In the genomic region with DNA sequence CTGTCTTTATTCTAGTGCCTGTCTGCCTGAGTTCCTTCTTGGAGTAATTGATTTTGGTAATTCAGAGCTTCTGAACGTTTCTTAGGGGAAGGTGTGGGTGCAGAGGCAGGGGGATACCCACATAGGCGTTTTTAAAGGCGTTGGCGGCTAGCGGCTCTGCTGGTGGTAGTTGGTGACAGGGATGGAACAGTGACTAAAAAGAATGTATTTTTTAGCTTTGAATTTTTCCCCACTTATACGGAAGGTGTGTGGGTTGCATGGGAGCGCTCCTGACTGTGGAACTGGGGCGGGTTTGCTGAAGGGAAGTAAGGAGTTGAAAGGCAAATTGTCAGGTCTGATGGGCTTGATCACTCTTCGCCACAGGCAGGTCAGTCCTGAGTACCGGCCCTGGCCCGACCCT, we compare ENCODE assay signal across 18 cellular contexts.
"Had no signal": no experiment of that assay in that cellular context is flagged by ENCODE, and none has a peak within 500 bp of the region (broad histone marks: within the 10 kb centered on the region; RNA-seq: fewer than 3 reads in every experiment).

No MANE protein-coding gene starts in this region.

- H3K27me3 ChIP-seq: dorsolateral prefrontal cortex, right lobe of liver, stomach, transverse colon had no signal

- H3K36me3 ChIP-seq: right lobe of liver, stomach, thoracic aorta, transverse colon had no signal

- H3K9me3 Mint-ChIP-seq: central memory CD8-positive, alpha-beta T cell; immature natural killer cell; nephron had no signal

- H3K4me3 Mint-ChIP-seq: central memory CD8-positive, alpha-beta T cell; immature natural killer cell; naive B cell; nephron had no signal

- H3K27ac ChIP-seq: right lobe of liver, skin epidermis, stomach, thoracic aorta, transverse colon had no signal

- H3K36me3 Mint-ChIP-seq: immature natural killer cell, naive B cell had no signal

- DNase-seq: cortex of kidney; effector CD8-positive, alpha-beta T cell; immature natural killer cell; left ventricle myocardium superior; mesendoderm; naive B cell; right lobe of liver; stimulated activated CD4-positive, alpha-beta T cell treated with anti-CD3 and anti-CD28 coated beads, Interleukin-12 subunit alpha, Interleukin-12 subunit beta, amount 100 ng/mL, for 4 hours; stimulated activated naive CD4-positive, alpha-beta T cell; stomach; substantia nigra; transverse colon had no signal

- H3K27ac Mint-ChIP-seq: immature natural killer cell, naive B cell, nephron had no signal

- H3K4me3 ChIP-seq: dorsolateral prefrontal cortex, lung, right lobe of liver, skin epidermis, stomach, thoracic aorta, transverse colon had no signal

- H3K9me3 ChIP-seq: right lobe of liver, stomach, thoracic aorta, transverse colon had no signal
